Comparison of ENCODE assay signal across 9 cellular contexts in the genomic region with DNA sequence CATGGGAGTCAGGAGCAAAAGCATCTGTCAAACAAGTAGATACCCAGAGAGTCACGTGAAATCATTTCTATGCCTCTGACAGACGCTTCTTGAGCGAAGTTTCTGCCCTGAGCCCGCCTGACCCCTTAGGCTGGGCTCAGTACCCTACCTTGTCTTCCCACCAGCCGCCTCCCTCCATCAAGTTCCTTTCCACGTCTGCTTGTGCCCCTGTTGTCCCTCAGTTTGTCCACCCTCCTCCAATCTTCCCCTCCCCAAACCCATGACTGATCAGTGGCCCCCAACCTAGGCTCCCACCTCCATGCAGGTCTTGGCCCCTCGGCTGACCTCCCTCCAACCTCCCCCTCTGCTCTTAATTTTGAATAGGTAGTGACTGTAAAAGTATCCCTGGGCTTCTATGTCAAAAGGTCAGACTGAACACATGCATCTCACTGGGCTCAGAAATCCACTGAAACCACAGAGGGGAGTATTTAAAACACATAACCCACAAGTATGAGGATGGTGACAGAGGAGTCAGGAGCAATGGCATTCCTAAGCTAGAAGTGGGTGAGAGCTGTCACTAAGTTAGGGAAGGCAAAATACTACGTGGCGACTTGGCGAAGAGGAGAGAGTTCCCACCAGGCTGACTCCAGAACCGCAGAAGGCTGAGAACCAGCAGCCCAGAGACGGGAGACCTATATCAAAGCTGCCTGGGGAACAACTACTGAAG. TPM values are rescaled to one million over a fixed set of nuclear protein-coding genes. Genes with fewer than 3 reads are reported as not detected.
DNase-seq lines count a peak whose midpoint lies in the region; ATAC-seq, FAIRE-seq and TF ChIP-seq lines count a peak whose summit lies in the region.
"Had no signal": no experiment of that assay in that cellular context is flagged by ENCODE, and none has a peak within 500 bp of the region (broad histone marks: within the 10 kb centered on the region; RNA-seq: fewer than 3 reads in every experiment).

No MANE protein-coding gene starts in this region.

- peaks cover 5% of the 10 kb centered on the region for H3K4me1 ChIP-seq in RWPE2 (ENCODE audit: insufficient read depth, poor library complexity, severe bottlenecking)
- peaks cover 18 to 31% (median 24%) of the 10 kb centered on the region in 4 donors for H3K4me1 ChIP-seq in stomach

- no peak for TF ChIP-seq EP300 in stomach (IDR thresholded peaks at IDR 0.05)

- POLR2A ChIA-PET in activated CD4-positive, alpha-beta T cell treated with anti-CD3 and anti-CD28 coated beads, Interleukin-2, amount 10 ng/mL, durations not matched to agents 7 days and 5 days (lab: Charles Lee), result no interaction called here

- H3K36me3 ChIP-seq in RWPE2 (ENCODE audit: low read depth), result peaks cover 11% of the 10 kb centered on the region
- peaks cover 24 to 61% (median 54%) of the 10 kb centered on the region in 4 donors for H3K36me3 ChIP-seq in stomach

- TF ChIP-seq CTCF in RWPE2 (IDR thresholded peaks at IDR 0.05; ENCODE audit: poor library complexity, severe bottlenecking) (no peak), stomach (IDR thresholded peaks at IDR 0.05) (no peak)

- H3K27me3 ChIP-seq in RWPE2 (ENCODE audit: insufficient read depth, poor library complexity, severe bottlenecking), result no peaks in the 10 kb centered on the region
- H3K27me3 ChIP-seq in stomach, result no peaks in the 10 kb centered on the region
- H3K27me3 ChIP-seq: thyroid gland had no signal

- no peak for DNase-seq in activated CD4-positive, alpha-beta T cell treated with anti-CD3 and anti-CD28 coated beads, Interleukin-2, amount 10 ng/mL, durations not matched to agents 7 days and 5 days
- no peak for DNase-seq in activated CD4-positive, alpha-beta T cell treated with anti-CD3 and anti-CD28 coated beads for 48 hours
- DNase-seq in RWPE2 (ENCODE audit: low spot score), result no peak
- peak; percentile 71 for DNase-seq in fibroblast of peridontal ligament (ENCODE audit: extremely low read depth)
- DNase-seq in stomach, result no peak
- DNase-seq in frontal cortex (ENCODE audit: low spot score in 2 of 2), result no peak
- no peak for DNase-seq in GOT3 (lab: John Stamatoyannopoulos, UW)
- DNase-seq in DMS153 (lab: John Stamatoyannopoulos, UW), result no peak
- DNase-seq: thyroid gland had no signal

- no peaks in the 10 kb centered on the region for H3K9me3 ChIP-seq in RWPE2 (ENCODE audit: severe bottlenecking)
- H3K9me3 ChIP-seq in stomach, result no peaks in the 10 kb centered on the region
- H3K9me3 ChIP-seq: thyroid gland had no signal

- no peak for TF ChIP-seq POLR2A in stomach (IDR thresholded peaks at IDR 0.05)

- H3K9me3 Mint-ChIP-seq in activated CD4-positive, alpha-beta T cell treated with anti-CD3 and anti-CD28 coated beads, Interleukin-2, amount 10 ng/mL, durations not matched to agents 7 days and 5 days, result no peaks in the 10 kb centered on the region

- FAIRE-seq in frontal cortex (lab: Jason Lieb, UNC), result no peak

- no peak for ATAC-seq in RWPE2 (ENCODE audit: low read depth)

- H3K36me3 Mint-ChIP-seq in activated CD4-positive, alpha-beta T cell treated with anti-CD3 and anti-CD28 coated beads, Interleukin-2, amount 10 ng/mL, durations not matched to agents 7 days and 5 days (ENCODE audit: low read depth), result peaks cover 11% of the 10 kb centered on the region

- H3K4me3 ChIP-seq in RWPE2 (ENCODE audit: severe bottlenecking) (no peak overlapping the region), stomach (no peak overlapping the region)

- CTCF ChIA-PET in activated CD4-positive, alpha-beta T cell treated with anti-CD3 and anti-CD28 coated beads, Interleukin-2, amount 10 ng/mL, durations not matched to agents 7 days and 5 days (lab: Charles Lee), result no interaction called here

- H3K27me3 Mint-ChIP-seq in activated CD4-positive, alpha-beta T cell treated with anti-CD3 and anti-CD28 coated beads, Interleukin-2, amount 10 ng/mL, durations not matched to agents 7 days and 5 days, result no peaks in the 10 kb centered on the region

- H3K4me3 Mint-ChIP-seq in activated CD4-positive, alpha-beta T cell treated with anti-CD3 and anti-CD28 coated beads, Interleukin-2, amount 10 ng/mL, durations not matched to agents 7 days and 5 days, result peak overlapping the region; percentile 84

- peak overlapping the region; percentile 61 for H3K27ac ChIP-seq in RWPE2 (ENCODE audit: poor library complexity, severe bottlenecking)
- H3K27ac ChIP-seq in stomach, result peak overlapping the region in 3 of 5 donors; percentile 87 to 93 (median 92)

- 82 to 89% (median 87%) methylated on average over 12 of the region's 12 CpGs for WGBS in stomach, 5 donors

- intact Hi-C loops in stomach (cut with DNase I; ENCODE audit: low total_unique reads), result no loop called here

- H3K27ac Mint-ChIP-seq in activated CD4-positive, alpha-beta T cell treated with anti-CD3 and anti-CD28 coated beads, Interleukin-2, amount 10 ng/mL, durations not matched to agents 7 days and 5 days, result peak overlapping the region; percentile 59

- peaks cover 21% of the 10 kb centered on the region for H3K4me1 Mint-ChIP-seq in activated CD4-positive, alpha-beta T cell treated with anti-CD3 and anti-CD28 coated beads, Interleukin-2, amount 10 ng/mL, durations not matched to agents 7 days and 5 days

RNA-seq across cellular contexts. Expression of gene ZNF446, which starts 1.7 kb away (rescaled TPM):
- total RNA-seq in activated CD4-positive, alpha-beta T cell treated with anti-CD3 and anti-CD28 coated beads, Interleukin-2, amount 10 ng/mL, durations not matched to agents 7 days and 5 days, result 1 to 10 TPM; 7.6 to 7.9 TPM
- total RNA-seq in stomach, result 10 to 100 TPM in 1 of 5 donors, 1 to 10 TPM in 4; 4.6 to 26.1 (median 5.3) TPM
- polyA plus RNA-seq in stomach, result 10 to 100 TPM in 1 of 3 donors, 1 to 10 TPM in 2; 7.1 to 13.0 (median 9.2) TPM
- total RNA-seq in frontal cortex, result 8.6 TPM

RNA-seq across cellular contexts. Expression of gene ZNF324, which starts 7.6 kb away (rescaled TPM):
- 10 to 100 TPM in 1 of 2 experiments, 1 to 10 TPM in 1; 9.0 to 12.7 TPM for total RNA-seq in activated CD4-positive, alpha-beta T cell treated with anti-CD3 and anti-CD28 coated beads, Interleukin-2, amount 10 ng/mL, durations not matched to agents 7 days and 5 days
- total RNA-seq in stomach (10 to 100 TPM in 1 of 5 donors, 1 to 10 TPM in 4; 5.8 to 11.9 (median 8.5) TPM), frontal cortex (20.8 TPM)
- polyA plus RNA-seq in stomach, result 1 to 10 TPM; 1.7 to 3.0 (median 2.3) TPM

RNA-seq across cellular contexts. Expression of gene ZNF324B, which starts 23.0 kb away (rescaled TPM):
- total RNA-seq in activated CD4-positive, alpha-beta T cell treated with anti-CD3 and anti-CD28 coated beads, Interleukin-2, amount 10 ng/mL, durations not matched to agents 7 days and 5 days, result 10 to 100 TPM in 1 of 2 experiments, 1 to 10 TPM in 1; 9.8 to 10.3 TPM
- total RNA-seq in stomach (10 to 100 TPM in 1 of 5 donors, 1 to 10 TPM in 2, under 1 TPM in 1, not detected in 1; 0.58 to 12.6 (median 6.5) TPM), frontal cortex (24.1 TPM)
- 1 to 10 TPM; 1.6 to 2.3 (median 1.7) TPM for polyA plus RNA-seq in stomach

RNA-seq across cellular contexts. Expression of gene ZNF132, which starts 34.5 kb away (rescaled TPM):
- total RNA-seq in activated CD4-positive, alpha-beta T cell treated with anti-CD3 and anti-CD28 coated beads, Interleukin-2, amount 10 ng/mL, durations not matched to agents 7 days and 5 days, result 1 to 10 TPM; 4.8 to 5.3 TPM
- total RNA-seq in stomach (1 to 10 TPM; 3.0 to 8.9 (median 6.4) TPM), frontal cortex (15.9 TPM)
- 1 to 10 TPM in 2 of 3 donors, under 1 TPM in 1; 0.68 to 1.2 (median 1.1) TPM for polyA plus RNA-seq in stomach

RNA-seq across cellular contexts. Expression of gene SLC27A5, which starts 37.3 kb away (rescaled TPM):
- 10 to 100 TPM in 1 of 2 experiments, 1 to 10 TPM in 1; 9.8 to 10.2 TPM for total RNA-seq in activated CD4-positive, alpha-beta T cell treated with anti-CD3 and anti-CD28 coated beads, Interleukin-2, amount 10 ng/mL, durations not matched to agents 7 days and 5 days
- 1 to 10 TPM in 3 of 5 donors, under 1 TPM in 1, not detected in 1; 0.87 to 3.3 (median 1.3) TPM for total RNA-seq in stomach
- polyA plus RNA-seq in stomach, result 10 to 100 TPM in 2 of 3 donors, 1 to 10 TPM in 1; 8.4 to 18.4 (median 16.0) TPM
- total RNA-seq in frontal cortex, result 6.9 TPM
